ENCODE assay signal across 15 cellular contexts in genomic region chr20:33671573-33672288, GRCh38. TPM values are rescaled to one million over a fixed set of nuclear protein-coding genes. Genes with fewer than 3 reads are reported as not detected.
DNase-seq lines count a peak whose midpoint lies in the region; ATAC-seq, FAIRE-seq and TF ChIP-seq lines count a peak whose summit lies in the region.
"Had no signal": no experiment of that assay in that cellular context is flagged by ENCODE, and none has a peak within 500 bp of the region (broad histone marks: within the 10 kb centered on the region; RNA-seq: fewer than 3 reads in every experiment).

No MANE protein-coding gene starts in this region.

- no peak overlapping the region for H2BK120ac ChIP-seq in H1 (replicated peaks; ENCODE audit: low read depth, low read length)

- FAIRE-seq in H1 (lab: Jason Lieb, UNC), result no peak

- H4K5ac ChIP-seq in H1 (ENCODE audit: insufficient read length, low read depth, low read length), result no peak overlapping the region

- TF ChIP-seq EP300 in H1 (IDR thresholded peaks at IDR 0.05; ENCODE audit: borderline replicate concordance in 1 of 2, low read depth in 2 of 2, low read length in 2 of 2), result no peak

- no peak overlapping the region for H3K14ac ChIP-seq in H1 (ENCODE audit: insufficient read length)

- peaks cover 23% of the 10 kb centered on the region for H3K4me1 Mint-ChIP-seq in T-helper 2 cell treated with Interferon-gamma antibody and Interleukin-4, amounts not matched to agents 5 μg/mL and 100 μg/mL, for 36 hours (ENCODE audit: low read depth)
- peaks cover 29% of the 10 kb centered on the region for H3K4me1 Mint-ChIP-seq in progenitor cell of endocrine pancreas (ENCODE audit: low read depth)

- CTCF ChIA-PET in OCI-LY7 (lab: Charles Lee; ENCODE audit: unreplicated experiment), result no interaction called here
- CTCF ChIA-PET in H1 (lab: Charles Lee; ENCODE audit: partially characterized antibody), result interaction anchor here (0.6 to 1.7 kb wide), 7 partner anchors 8 to 409 kb away, joined by 3 to 6 read pairs (median 3); no protein-coding TSS in a partner anchor

- H2BK20ac ChIP-seq in H1 (ENCODE audit: low read length), result no peak overlapping the region

- no peak overlapping the region for H2BK15ac ChIP-seq in H1 (ENCODE audit: low read length)

- DNase-seq in T-helper 2 cell treated with Interferon-gamma antibody and Interleukin-4, amounts not matched to agents 5 μg/mL and 100 μg/mL, for 36 hours (ENCODE audit: low spot score), result no peak
- DNase-seq in T-helper 2 cell (no peak), OCI-LY7 (ENCODE audit: low spot score) (no peak), H1 (ENCODE audit: low read depth in 1 of 2, low spot score in 2 of 2) (no peak), progenitor cell of endocrine pancreas (ENCODE audit: low spot score, unreplicated experiment) (no peak), islet precursor cell (no peak), hypothalamus (lab: John Stamatoyannopoulos, UW) (no peak)
- DNase-seq: activated CD4-positive, CD25-positive, alpha-beta regulatory T cell; cortex of kidney; left ventricle myocardium superior; NCI-H2107; NK-92 treated with Interleukin-12 subunit alpha and Interleukin-12 subunit beta, amount 100 ng/mL, for 24 hours had no signal

- H4K20me1 ChIP-seq in OCI-LY7 (ENCODE audit: insufficient read depth, low read length), result 0 out of 2 replicates have a peak, but pooled peaks cover 5% of the 10 kb centered on the region
- peaks cover 0 to 27% of the 10 kb centered on the region in 2 experiments for H4K20me1 ChIP-seq in H1 (replicated peaks in 1 of 2; ENCODE audit: control insufficient read depth in 1 of 2, insufficient read depth in 2 of 2, low read length in 2 of 2)

- H3K23ac ChIP-seq in H1 (ENCODE audit: insufficient read length), result no peak overlapping the region

- no peak for ATAC-seq in GM19397 (IDR thresholded peaks at IDR 0.05; ENCODE audit: unreplicated experiment)
- ATAC-seq: left ventricle myocardium superior had no signal

- H3K4me3 Mint-ChIP-seq in T-helper 2 cell treated with Interferon-gamma antibody and Interleukin-4, amounts not matched to agents 5 μg/mL and 100 μg/mL, for 36 hours, result no peak overlapping the region
- peak overlapping the region; percentile 87 for H3K4me3 Mint-ChIP-seq in progenitor cell of endocrine pancreas (ENCODE audit: low read depth)

- no peak overlapping the region for H3K56ac ChIP-seq in H1 (replicated peaks; ENCODE audit: insufficient read length, low read depth, low read length)

- no peak overlapping the region for H3K4ac ChIP-seq in H1 (replicated peaks; ENCODE audit: insufficient read length, low read depth, low read length)

- H3K36me3 ChIP-seq in OCI-LY7 (ENCODE audit: insufficient read depth, low read length) (peaks cover 53% of the 10 kb centered on the region), H1 (ENCODE audit: control insufficient read depth in 2 of 4, insufficient read depth in 4 of 4, low read length in 3 of 4) (peaks cover 4 to 16% (median 12%) of the 10 kb centered on the region in 4 experiments; a peak in 6 of 8 replicates)
- H3K36me3 ChIP-seq: neutrophil had no signal

- peaks cover 23% of the 10 kb centered on the region for H3K23me2 ChIP-seq in H1 (ENCODE audit: low read depth, low read length)

- no peak overlapping the region for H2BK5ac ChIP-seq in H1 (ENCODE audit: low read depth, low read length)

- H3K9ac ChIP-seq in H1 (replicated peaks in 1 of 4; ENCODE audit: extremely low read depth in 1 of 4, low read depth in 3 of 4, low read length in 3 of 4), result no peak overlapping the region; a peak in 1 of 7 replicates

- WGBS in H1 (ENCODE audit: extremely low coverage in 1 of 2, insufficient coverage in 1 of 2, insufficient read length in 1 of 2, insufficient replicate concordance in 2 of 2, low coverage in 1 of 2, low lambda C conversion rate in 2 of 2, missing lambda C conversion rate in 1 of 2), 2 experiments, result 94% methylated on average over 8 of the region's 8 CpGs; no CpG with 5 or more reads in 1 of the 2 experiments

- no peak for TF ChIP-seq CTCF in OCI-LY7 (conservative IDR thresholded peaks at IDR 0.05; ENCODE audit: low read length)
- TF ChIP-seq CTCF in H1 (IDR thresholded peaks at IDR 0.05; ENCODE audit: control extremely low read depth in 1 of 3, insufficient read depth in 1 of 3, low read depth in 1 of 3, low read length in 3 of 3), result no peak
- TF ChIP-seq CTCF in progenitor cell of endocrine pancreas (IDR thresholded peaks at IDR 0.05; ENCODE audit: unreplicated experiment), result no peak

- H3K79me2 ChIP-seq in OCI-LY7 (ENCODE audit: insufficient read depth, low read depth, low read length) (peaks cover 18% of the 10 kb centered on the region; the same call in 1 of the 2 replicates), H1 (ENCODE audit: control insufficient read depth in 1 of 2, insufficient read depth in 2 of 2, low read length in 2 of 2) (no peaks in the 10 kb centered on the region)

- H3K18ac ChIP-seq in H1 (ENCODE audit: extremely low read depth, low read length), result no peak overlapping the region

- H2AFZ ChIP-seq in OCI-LY7 (ENCODE audit: low read length) (no peak overlapping the region), H1 (ENCODE audit: low read length) (no peak overlapping the region)

- TF ChIP-seq RAD21 in H1 (IDR thresholded peaks at IDR 0.05 in 1 of 2, conservative IDR thresholded peaks at IDR 0.05 in 1 of 2; ENCODE audit: low read depth in 2 of 2, low read length in 2 of 2), result no peak

- TF ChIP-seq POLR2A in H1 (IDR thresholded peaks at IDR 0.05; ENCODE audit: control extremely low read depth in 1 of 2, low read depth in 2 of 2, low read length in 2 of 2), result no peak

- intact Hi-C loops in OCI-LY7 (cut with micrococcal nuclease; ENCODE audit: unreplicated experiment), result no loop called here

- peaks cover 18% of the 10 kb centered on the region for H3K36me3 Mint-ChIP-seq in T-helper 2 cell treated with Interferon-gamma antibody and Interleukin-4, amounts not matched to agents 5 μg/mL and 100 μg/mL, for 36 hours (ENCODE audit: low read depth)
- H3K36me3 Mint-ChIP-seq in progenitor cell of endocrine pancreas (ENCODE audit: insufficient read depth), result peaks cover 15% of the 10 kb centered on the region

- H2BK12ac ChIP-seq in H1 (ENCODE audit: low read depth, low read length), result no peak overlapping the region

- H2AK5ac ChIP-seq in H1 (ENCODE audit: low read depth, low read length), result no peak overlapping the region

- H3K4me1 ChIP-seq in OCI-LY7 (ENCODE audit: insufficient read depth, low read length, poor library complexity, severe bottlenecking) (peaks cover 69% of the 10 kb centered on the region), H1 (replicated peaks in 1 of 4; ENCODE audit: control insufficient read depth in 3 of 4, insufficient read depth in 4 of 4, low read length in 3 of 4) (peaks cover 0 to 28% (median 14%) of the 10 kb centered on the region in 4 experiments; a peak in 5 of 7 replicates)

- no TSS peak for BruUV-seq in OCI-LY7 (replicated peaks; lab: Mats Ljungman, UMichigan)

- H3K4me3 ChIP-seq in OCI-LY7 (ENCODE audit: low read depth, low read length, poor library complexity, severe bottlenecking), result no peak overlapping the region
- H3K4me3 ChIP-seq in H1 (ENCODE audit: extremely low read depth in 1 of 4, insufficient read depth in 2 of 4, low read depth in 3 of 4, low read length in 4 of 4), result no peak overlapping the region

- H3K4me2 ChIP-seq in OCI-LY7 (ENCODE audit: low read length), result peak overlapping the region; percentile 94; the same call in 1 of the 2 replicates
- no peak overlapping the region for H3K4me2 ChIP-seq in H1 (ENCODE audit: insufficient read depth in 1 of 2, low read depth in 2 of 2, low read length in 2 of 2)

- H3K9me3 ChIP-seq in OCI-LY7 (ENCODE audit: low read length), result no peaks in the 10 kb centered on the region
- H3K9me3 ChIP-seq in H1 (ENCODE audit: insufficient read depth in 2 of 2, low read depth in 1 of 2, low read length in 1 of 2), result peaks cover 0 to 5% of the 10 kb centered on the region in 2 experiments; a peak in 1 of 4 replicates
- H3K9me3 ChIP-seq: HAP-1, neutrophil had no signal

- H3K27me3 ChIP-seq in H1 (replicated peaks in 1 of 4; ENCODE audit: control insufficient read depth in 3 of 4, extremely low read depth in 1 of 4, insufficient read depth in 3 of 4, low read length in 3 of 4), result peaks cover 0 to 7% (median 3%) of the 10 kb centered on the region in 4 experiments; a peak in 3 of 7 replicates
- H3K27me3 ChIP-seq: neutrophil had no signal

- H4K91ac ChIP-seq in H1 (replicated peaks; ENCODE audit: insufficient read length, low read length), result no peak overlapping the region

- no peaks in the 10 kb centered on the region for H3K9me3 Mint-ChIP-seq in T-helper 2 cell treated with Interferon-gamma antibody and Interleukin-4, amounts not matched to agents 5 μg/mL and 100 μg/mL, for 36 hours
- no peaks in the 10 kb centered on the region for H3K9me3 Mint-ChIP-seq in progenitor cell of endocrine pancreas (ENCODE audit: low read depth)

- POLR2A ChIA-PET in OCI-LY7 (lab: Charles Lee), result interaction anchor here (1.4 kb wide), 1 partner anchor 13 kb away, joined by 5 read pairs; no protein-coding TSS in a partner anchor
- POLR2A ChIA-PET in H1 (lab: Charles Lee; ENCODE audit: partially characterized antibody), result interaction anchor here (0.5 to 17.9 kb wide), 6 partner anchors 4 to 256 kb away, joined by 3 to 245 read pairs (median 4); partner anchors contain the start of genes ACTL10, C20orf144 and NECAB3

- H3K27me3 Mint-ChIP-seq in T-helper 2 cell treated with Interferon-gamma antibody and Interleukin-4, amounts not matched to agents 5 μg/mL and 100 μg/mL, for 36 hours (ENCODE audit: low read depth), result no peaks in the 10 kb centered on the region
- peaks cover 4% of the 10 kb centered on the region for H3K27me3 Mint-ChIP-seq in progenitor cell of endocrine pancreas

- peak overlapping the region; percentile 48; the same call in 1 of the 2 replicates for H4K8ac ChIP-seq in H1 (ENCODE audit: extremely low read depth, insufficient read depth, low read length)

- H3K9me2 ChIP-seq in OCI-LY7 (ENCODE audit: insufficient read depth, low read length), result no peaks in the 10 kb centered on the region

- H3K79me1 ChIP-seq in H1 (ENCODE audit: low read depth, low read length), result no peaks in the 10 kb centered on the region; the same call in 1 of the 2 replicates

- H3K27ac Mint-ChIP-seq in T-helper 2 cell treated with Interferon-gamma antibody and Interleukin-4, amounts not matched to agents 5 μg/mL and 100 μg/mL, for 36 hours, result peak overlapping the region; percentile 20
- no peak overlapping the region for H3K27ac Mint-ChIP-seq in progenitor cell of endocrine pancreas

- H3K27ac ChIP-seq in OCI-LY7 (ENCODE audit: low read depth, low read length, poor library complexity, severe bottlenecking), result no peak overlapping the region
- H3K27ac ChIP-seq in H1 (ENCODE audit: low read depth, low read length), result no peak overlapping the region
- H3K27ac ChIP-seq: neutrophil had no signal

RNA-seq across cellular contexts. Expression of gene NECAB3, which starts 2.5 kb away (rescaled TPM):
- total RNA-seq in OCI-LY7 (2014; rRNA removed; shearing (Covaris generic)), result 48.2 and 62.4 TPM in 2 replicates
- total RNA-seq in OCI-LY7 (2022) (71.3 and 79.4 TPM in 2 replicates), progenitor cell of endocrine pancreas (68.3 and 74.6 TPM in 2 replicates)
- total RNA-seq in H1 (2021; fragmentation: NEBNext Ultra II Directional; extraction: Animal tissue kit (Norgen Biotek cat#: 25700)), result 19.7 and 20.5 TPM in 2 replicates
- 46.2 and 72.6 TPM in 2 replicates for polyA plus RNA-seq in H1 (2011; rRNA removed)
- polyA plus RNA-seq in H1 (2011; cell fraction: cytosol; rRNA removed), result 39.5 TPM
- 101 TPM for polyA plus RNA-seq in H1 (2011; cell fraction: nucleus; rRNA removed)
- polyA plus RNA-seq in H1 (2012, experiment 1 of 2), result 13.8 to 22.6 TPM (median 18.4 TPM) in 4 replicates
- polyA plus RNA-seq in H1 (2012, experiment 2 of 2), result 15.9 TPM
- polyA plus RNA-seq in H1 (2013, experiment 1 of 2), result 12.2 TPM
- 10.7 TPM for polyA plus RNA-seq in H1 (2013, experiment 2 of 2)
- 20.5 and 23.8 TPM in 2 replicates for polyA minus RNA-seq in H1 (2011; rRNA and poly(A)+ RNA removed)
- polyA minus RNA-seq in H1 (2011; cell fraction: cytosol; rRNA and poly(A)+ RNA removed), result 15.6 TPM
- polyA minus RNA-seq in H1 (2011; cell fraction: nucleus; rRNA and poly(A)+ RNA removed), result 39.6 TPM

RNA-seq across cellular contexts. Expression of gene ACTL10, which starts 5.0 kb away (rescaled TPM):
- total RNA-seq in OCI-LY7 (2014; rRNA removed; shearing (Covaris generic)), result 7.4 and 11.7 TPM in 2 replicates
- total RNA-seq in OCI-LY7 (2022), result 5.1 and 5.6 TPM in 2 replicates
- total RNA-seq in H1 (2021; fragmentation: NEBNext Ultra II Directional; extraction: Animal tissue kit (Norgen Biotek cat#: 25700)), result not detected in 2 replicates
- polyA plus RNA-seq in H1 (2011; rRNA removed), result 0.20 and 0.26 TPM in 2 replicates
- polyA plus RNA-seq in H1 (2011; cell fraction: cytosol; rRNA removed), result 0.25 TPM
- 0.33 TPM for polyA plus RNA-seq in H1 (2011; cell fraction: nucleus; rRNA removed)
- 0.11 to 0.18 TPM (median 0.12 TPM) in 3 of 4 replicates, not detected in the other for polyA plus RNA-seq in H1 (2012, experiment 1 of 2)
- 0.30 TPM for polyA plus RNA-seq in H1 (2012, experiment 2 of 2)
- 0.08 TPM for polyA plus RNA-seq in H1 (2013, experiment 1 of 2)
- polyA plus RNA-seq in H1 (2013, experiment 2 of 2), result 0.04 TPM
- polyA minus RNA-seq in H1 (2011; rRNA and poly(A)+ RNA removed), result 0.07 and 0.09 TPM in 2 replicates
- not detected for polyA minus RNA-seq in H1 (2011; cell fraction: cytosol; rRNA and poly(A)+ RNA removed)
- polyA minus RNA-seq in H1 (2011; cell fraction: nucleus; rRNA and poly(A)+ RNA removed), result 1.7 TPM
- 0.36 and 0.38 TPM in 2 replicates for total RNA-seq in progenitor cell of endocrine pancreas

RNA-seq across cellular contexts. Expression of gene C20orf144, which starts 9.6 kb away (rescaled TPM):
- 0.18 and 0.44 TPM in 2 replicates for total RNA-seq in OCI-LY7 (2014; rRNA removed; shearing (Covaris generic))
- total RNA-seq in OCI-LY7 (2022) (0.31 and 0.42 TPM in 2 replicates), progenitor cell of endocrine pancreas (0.27 TPM in 1 of 2 replicates, not detected in the other)
- 0.23 and 0.24 TPM in 2 replicates for total RNA-seq in H1 (2021; fragmentation: NEBNext Ultra II Directional; extraction: Animal tissue kit (Norgen Biotek cat#: 25700))
- 0.21 and 0.24 TPM in 2 replicates for polyA plus RNA-seq in H1 (2011; rRNA removed)
- 0.23 TPM for polyA plus RNA-seq in H1 (2011; cell fraction: cytosol; rRNA removed)
- 0.27 TPM for polyA plus RNA-seq in H1 (2011; cell fraction: nucleus; rRNA removed)
- 0.27 to 0.36 TPM (median 0.33 TPM) in 4 replicates for polyA plus RNA-seq in H1 (2012, experiment 1 of 2)
- 0.13 TPM for polyA plus RNA-seq in H1 (2012, experiment 2 of 2)
- polyA plus RNA-seq in H1 (2013, experiment 1 of 2), result 0.12 TPM
- polyA plus RNA-seq in H1 (2013, experiment 2 of 2), result 0.07 TPM
- polyA minus RNA-seq in H1 (2011; rRNA and poly(A)+ RNA removed), result 0.27 and 0.79 TPM in 2 replicates
- not detected for polyA minus RNA-seq in H1 (2011; cell fraction: cytosol; rRNA and poly(A)+ RNA removed)
- polyA minus RNA-seq in H1 (2011; cell fraction: nucleus; rRNA and poly(A)+ RNA removed), result 1.7 TPM
- total RNA-seq: left ventricle myocardium superior had no signal

RNA-seq across cellular contexts. Expression of gene E2F1, which starts 14.5 kb away (rescaled TPM):
- total RNA-seq in OCI-LY7 (2014; rRNA removed; shearing (Covaris generic)), result 128 and 135 TPM in 2 replicates
- 148 and 168 TPM in 2 replicates for total RNA-seq in OCI-LY7 (2022)
- 35.3 and 35.8 TPM in 2 replicates for total RNA-seq in H1 (2021; fragmentation: NEBNext Ultra II Directional; extraction: Animal tissue kit (Norgen Biotek cat#: 25700))
- 33.4 and 56.3 TPM in 2 replicates for polyA plus RNA-seq in H1 (2011; rRNA removed)
- polyA plus RNA-seq in H1 (2011; cell fraction: cytosol; rRNA removed), result 44.6 TPM
- 121 TPM for polyA plus RNA-seq in H1 (2011; cell fraction: nucleus; rRNA removed)
- polyA plus RNA-seq in H1 (2012, experiment 1 of 2), result 32.0 to 45.5 TPM (median 42.4 TPM) in 4 replicates
- 36.8 TPM for polyA plus RNA-seq in H1 (2012, experiment 2 of 2)
- 25.5 TPM for polyA plus RNA-seq in H1 (2013, experiment 1 of 2)
- 23.3 TPM for polyA plus RNA-seq in H1 (2013, experiment 2 of 2)
- 21.5 and 26.8 TPM in 2 replicates for polyA minus RNA-seq in H1 (2011; rRNA and poly(A)+ RNA removed)
- 17.8 TPM for polyA minus RNA-seq in H1 (2011; cell fraction: cytosol; rRNA and poly(A)+ RNA removed)
- 22.2 TPM for polyA minus RNA-seq in H1 (2011; cell fraction: nucleus; rRNA and poly(A)+ RNA removed)
- 26.2 and 26.5 TPM in 2 replicates for total RNA-seq in progenitor cell of endocrine pancreas

RNA-seq across cellular contexts. Expression of gene PXMP4, which starts 48.4 kb away (rescaled TPM):
- total RNA-seq in OCI-LY7 (2014; rRNA removed; shearing (Covaris generic)), result 3.1 and 4.2 TPM in 2 replicates
- total RNA-seq in OCI-LY7 (2022), result 7.8 and 8.2 TPM in 2 replicates
- 3.3 and 4.1 TPM in 2 replicates for total RNA-seq in H1 (2021; fragmentation: NEBNext Ultra II Directional; extraction: Animal tissue kit (Norgen Biotek cat#: 25700))
- 3.4 and 5.5 TPM in 2 replicates for polyA plus RNA-seq in H1 (2011; rRNA removed)
- 3.4 TPM for polyA plus RNA-seq in H1 (2011; cell fraction: cytosol; rRNA removed)
- 3.8 TPM for polyA plus RNA-seq in H1 (2011; cell fraction: nucleus; rRNA removed)
- polyA plus RNA-seq in H1 (2012, experiment 1 of 2), result 1.6 to 3.5 TPM (median 2.6 TPM) in 4 replicates
- polyA plus RNA-seq in H1 (2012, experiment 2 of 2), result 1.7 TPM
- 3.2 TPM for polyA plus RNA-seq in H1 (2013, experiment 1 of 2)
- 3.3 TPM for polyA plus RNA-seq in H1 (2013, experiment 2 of 2)
- polyA minus RNA-seq in H1 (2011; rRNA and poly(A)+ RNA removed), result 3.6 and 4.1 TPM in 2 replicates
- polyA minus RNA-seq in H1 (2011; cell fraction: cytosol; rRNA and poly(A)+ RNA removed), result 1.4 TPM
- 1.1 TPM for polyA minus RNA-seq in H1 (2011; cell fraction: nucleus; rRNA and poly(A)+ RNA removed)
- total RNA-seq in progenitor cell of endocrine pancreas, result 5.0 and 6.1 TPM in 2 replicates
